In the genomic region with DNA sequence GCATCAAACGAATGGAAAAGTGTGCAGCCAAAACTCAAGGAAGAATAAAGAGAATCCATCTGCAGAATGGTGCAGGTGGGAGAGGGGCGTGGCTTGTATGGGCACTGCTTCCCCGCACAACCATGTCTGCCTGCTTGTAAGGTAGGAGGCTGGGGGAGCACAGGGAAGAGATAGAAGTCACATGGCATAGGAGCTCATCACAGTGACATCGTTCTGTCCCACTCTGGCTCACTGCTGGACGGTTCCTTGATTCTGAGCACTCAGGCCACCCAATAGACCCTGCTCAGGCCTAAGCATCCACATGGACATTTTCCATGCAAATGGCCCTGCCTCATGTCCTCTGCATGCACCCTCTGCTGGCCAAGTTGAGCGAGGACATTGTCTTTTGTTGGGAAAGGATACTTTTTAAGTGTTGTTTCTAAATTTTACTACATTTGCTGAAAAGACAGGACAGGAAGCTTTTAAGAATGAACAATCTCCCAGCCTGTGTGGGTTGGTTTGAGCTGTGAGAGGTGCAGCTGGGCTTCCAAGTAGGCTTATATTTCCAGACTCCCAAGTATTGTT, we compare ENCODE assay signal across 9 cellular contexts. TPM values are rescaled to one million over a fixed set of nuclear protein-coding genes. Genes with fewer than 3 reads are reported as not detected.
DNase-seq lines count a peak whose midpoint lies in the region; ATAC-seq and TF ChIP-seq lines count a peak whose summit lies in the region.
"Had no signal": no experiment of that assay in that cellular context is flagged by ENCODE, and none has a peak within 500 bp of the region (broad histone marks: within the 10 kb centered on the region; RNA-seq: fewer than 3 reads in every experiment).

No MANE protein-coding gene starts in this region.

- ATAC-seq in HG03095 (IDR thresholded peaks at IDR 0.05; ENCODE audit: unreplicated experiment) (no peak), GM21360 (IDR thresholded peaks at IDR 0.05; ENCODE audit: unreplicated experiment) (no peak)

- peaks cover 5% of the 10 kb centered on the region for H3K9me3 Mint-ChIP-seq in glutamatergic neuron (ENCODE audit: unreplicated experiment)

- TF ChIP-seq CTCF in GM12874 (IDR thresholded peaks at IDR 0.05; ENCODE audit: insufficient read depth, low read depth, low read length) (peak; percentile 16; the same call in 1 of the 2 replicates), glutamatergic neuron (IDR thresholded peaks at IDR 0.05; ENCODE audit: partially characterized antibody, unreplicated experiment) (peak; percentile 63)

- H3K4me1 Mint-ChIP-seq in glutamatergic neuron (ENCODE audit: low read depth, unreplicated experiment): peaks cover 3% of the 10 kb centered on the region

- DNase-seq in A172 (ENCODE audit: low spot score): peak; percentile 49
- DNase-seq in RPMI8226: peak; percentile 49
- peak; percentile 57 for DNase-seq in glutamatergic neuron
- DNase-seq in UCSD-AML1 (lab: John Stamatoyannopoulos, UW; ENCODE audit: unreplicated experiment): no peak
- DNase-seq in cerebellar nuclear complex (lab: John Stamatoyannopoulos, UW): no peak
- DNase-seq: T-helper 1 cell had no signal

- no peak overlapping the region for H3K27ac Mint-ChIP-seq in glutamatergic neuron (ENCODE audit: unreplicated experiment)

- no peak overlapping the region for H3K4me3 Mint-ChIP-seq in glutamatergic neuron (ENCODE audit: unreplicated experiment)

- peaks cover 6% of the 10 kb centered on the region for H3K27me3 Mint-ChIP-seq in glutamatergic neuron (ENCODE audit: unreplicated experiment)

- H3K36me3 Mint-ChIP-seq in glutamatergic neuron (ENCODE audit: unreplicated experiment): no peaks in the 10 kb centered on the region

RNA-seq across cellular contexts. Expression of a gene that starts 3.1 kb away (rescaled TPM):
- 104 and 109 TPM in 2 replicates for total RNA-seq in A172 (2014; rRNA removed; shearing (Covaris generic))
- 4.3 TPM for total RNA-seq in glutamatergic neuron (ENCODE audit: unreplicated experiment)

Comparison
In these comparisons a context has a peak if more than half of its experiments do, and no peak if none do; other contexts are left out.
1. DNase-seq: peak in A172 (single experiment), RPMI8226 (single experiment) and glutamatergic neuron (single experiment); none in UCSD-AML1 (single experiment) and cerebellar nuclear complex (0 of 2).
2. RNA of a gene that starts 3.1 kb away (total RNA-seq): 104 to 109 TPM in A172; 4.3 TPM in glutamatergic neuron (single experiment); every median in the first group is over 10 times any median in the second.